Comparison of ENCODE assay signal across 8 cellular contexts in genomic region chr10:119724630-119725549, GRCh38. TPM values are rescaled to one million over a fixed set of nuclear protein-coding genes. Genes with fewer than 3 reads are reported as not detected.
DNase-seq lines count a peak whose midpoint lies in the region; ATAC-seq, FAIRE-seq and TF ChIP-seq lines count a peak whose summit lies in the region.

No MANE protein-coding gene starts in this region.

- peak overlapping the region; percentile 73 for H3K9ac ChIP-seq in endothelial cell of umbilical vein (replicated peaks; ENCODE audit: extremely low read depth, insufficient read depth, low read length)

- H3K4me1 ChIP-seq in SJSA1 (replicated peaks), result peaks cover 17% of the 10 kb centered on the region
- peaks cover 20% of the 10 kb centered on the region for H3K4me1 ChIP-seq in endothelial cell of umbilical vein (ENCODE audit: control insufficient read depth, extremely low read depth, insufficient read depth, low read length)

- TSS peak; percentile 89 for BruUV-seq in endothelial cell of umbilical vein (replicated peaks; lab: Mats Ljungman, UMichigan)

- CTCF ChIA-PET in AG04449 (lab: Yijun Ruan, JAX) (interaction anchor here (1.0 to 4.2 kb wide), 12 partner anchors 8 to 136 kb away, joined by 3 to 28 read pairs (median 4); no protein-coding TSS in a partner anchor), endothelial cell of umbilical vein (lab: Charles Lee) (interaction anchor here (0.7 to 4.2 kb wide), 23 partner anchors 9 to 148 kb away, joined by 3 to 48 read pairs (median 4); partner anchors contain the start of genes BAG3 and MCMBP)

- no peak for TF ChIP-seq POLR2A in endothelial cell of umbilical vein (IDR thresholded peaks at IDR 0.05; ENCODE audit: low read depth, low read length)

- H3K36me3 ChIP-seq in SJSA1 (peaks cover 3% of the 10 kb centered on the region; the same call in 1 of the 2 replicates), endothelial cell of umbilical vein (ENCODE audit: control insufficient read depth in 2 of 2, extremely low read depth in 1 of 2, insufficient read depth in 2 of 2, low read length in 2 of 2) (no peaks in the 10 kb centered on the region)

- H3K27ac Mint-ChIP-seq in naive B cell, result peak overlapping the region; percentile 42 to 98 (median 84)

- H3K27me3 ChIP-seq in SJSA1 (replicated peaks) (no peaks in the 10 kb centered on the region), endothelial cell of umbilical vein (ENCODE audit: control insufficient read depth in 2 of 2, insufficient read depth in 2 of 2, low read length in 2 of 2) (no peaks in the 10 kb centered on the region)

- peak; percentile 4 for ATAC-seq in HG03280 (IDR thresholded peaks at IDR 0.05; ENCODE audit: unreplicated experiment)
- ATAC-seq in naive B cell (ENCODE audit: low read depth in 2 of 2), result peak; percentile 1 to 2

- H3K36me3 Mint-ChIP-seq in naive B cell, result no peaks in the 10 kb centered on the region

- H3K4me3 ChIP-seq in AG04449 (ENCODE audit: low read depth, low read length), result peak overlapping the region; percentile 69
- H3K4me3 ChIP-seq in GM12875 (ENCODE audit: low read depth, low read length), result peak overlapping the region; percentile 59
- H3K4me3 ChIP-seq in SJSA1, result peak overlapping the region; percentile 97
- H3K4me3 ChIP-seq in endothelial cell of umbilical vein (replicated peaks in 1 of 3; ENCODE audit: insufficient read depth in 1 of 3, low read depth in 1 of 3, low read length in 3 of 3), result peak overlapping the region in 2 of 3 experiments; percentile 37 to 56

- POLR2A ChIA-PET in AG04449 (lab: Yijun Ruan, JAX), result interaction anchor here (0.7 to 1.9 kb wide), 9 partner anchors 10 to 148 kb away, joined by 3 to 9 read pairs (median 4); partner anchors contain the start of genes BAG3 and MCMBP
- POLR2A ChIA-PET in endothelial cell of umbilical vein (lab: Charles Lee), result interaction anchor here (0.6 to 2.3 kb wide), 5 partner anchors 10 to 128 kb away, joined by 4 to 7 read pairs (median 5); partner anchors contain the start of gene BAG3

- no peaks in the 10 kb centered on the region for H3K27me3 Mint-ChIP-seq in naive B cell

- peak; percentile 83 for FAIRE-seq in endothelial cell of umbilical vein (lab: Jason Lieb, UNC)

- H4K20me1 ChIP-seq in endothelial cell of umbilical vein (replicated peaks; ENCODE audit: control insufficient read depth, extremely low read depth, insufficient read depth, low read length), result no peaks in the 10 kb centered on the region

- peak overlapping the region; percentile 60 to 96 (median 88) for H3K4me3 Mint-ChIP-seq in naive B cell

- H2AFZ ChIP-seq in endothelial cell of umbilical vein (ENCODE audit: low read depth, low read length), result peak overlapping the region; percentile 83

- intact Hi-C loops in endothelial cell of umbilical vein (cut with micrococcal nuclease), result loop anchor here (1.0 kb wide), 2 partner anchors 39 to 74 kb away; partner anchors contain the start of gene BAG3

- dilution Hi-C loops in endothelial cell of umbilical vein (cut with MboI; ENCODE audit: extremely low pct_ligation_motif_present, low sequenced_read_pairs), result no loop called here

- TF ChIP-seq CTCF in AG04449 (IDR thresholded peaks at IDR 0.05; ENCODE audit: insufficient read depth, low read length, missing control alignments), result no peak
- TF ChIP-seq CTCF in GM12875 (IDR thresholded peaks at IDR 0.05; ENCODE audit: borderline replicate concordance, insufficient read depth, low read depth, low read length), result no peak
- TF ChIP-seq CTCF in endothelial cell of umbilical vein (IDR thresholded peaks at IDR 0.05; ENCODE audit: extremely low read depth in 1 of 2, insufficient read depth in 1 of 2, low read depth in 1 of 2, low read length in 2 of 2), result no peak

- peaks cover 20% of the 10 kb centered on the region for H3K79me2 ChIP-seq in endothelial cell of umbilical vein (ENCODE audit: control insufficient read depth, insufficient read depth, low read length)

- peaks cover 33 to 59% (median 51%) of the 10 kb centered on the region in 3 donors for H3K4me1 Mint-ChIP-seq in naive B cell

- H3K9me1 ChIP-seq in endothelial cell of umbilical vein (replicated peaks; ENCODE audit: control insufficient read depth, extremely low read depth, insufficient read depth, low read length), result no peaks in the 10 kb centered on the region

- H3K27ac ChIP-seq in SJSA1 (peak overlapping the region; percentile 77), endothelial cell of umbilical vein (ENCODE audit: insufficient read depth, low read depth, low read length) (peak overlapping the region; percentile 80)

- H3K9me3 ChIP-seq in SJSA1 (replicated peaks) (no peaks in the 10 kb centered on the region), endothelial cell of umbilical vein (replicated peaks; ENCODE audit: control insufficient read depth, insufficient read depth, low read length) (no peaks in the 10 kb centered on the region)

- peaks cover 0 to 6% (median 0%) of the 10 kb centered on the region in 7 donors for H3K9me3 Mint-ChIP-seq in naive B cell

- DNase-seq in AG04449 (ENCODE audit: low read depth, low spot score), result no peak
- no peak for DNase-seq in SJSA1 (ENCODE audit: low read depth in 1 of 2, low spot score in 2 of 2)
- peak; percentile 46 for DNase-seq in endothelial cell of umbilical vein (ENCODE audit: low read depth, low spot score)
- DNase-seq in naive B cell, result no peak
- no peak for DNase-seq in stimulated activated CD4-positive, alpha-beta T cell treated with anti-CD3 and anti-CD28 coated beads, Interleukin-15, amount 100 ng/mL, for 24 hours
- DNase-seq in amniotic stem cell (lab: John Stamatoyannopoulos, UW), result no peak

- peak overlapping the region; percentile 70 for H3K4me2 ChIP-seq in endothelial cell of umbilical vein (ENCODE audit: insufficient read depth, low read length)

TF ChIP-seq in endothelial cell of umbilical vein, 7 proteins besides CTCF, POLR2A, EP300 and RAD21:
- TF ChIP-seq GATA2 (IDR thresholded peaks at IDR 0.05; ENCODE audit: insufficient read depth, insufficient read length, low read depth, low read length) (no peak), EZH2 (IDR thresholded peaks at IDR 0.05; ENCODE audit: borderline replicate concordance, low read depth, low read length, severe bottlenecking) (no peak), MYC (IDR thresholded peaks at IDR 0.05; ENCODE audit: low read depth, low read length) (no peak), FOS (IDR thresholded peaks at IDR 0.05; ENCODE audit: borderline replicate concordance, insufficient read depth, low read length) (no peak), POLR2AphosphoS5 (IDR thresholded peaks at IDR 0.05; ENCODE audit: insufficient read depth, low read depth, low read length) (no peak), MAX (IDR thresholded peaks at IDR 0.05; ENCODE audit: insufficient read depth, insufficient read length) (no peak), JUN (IDR thresholded peaks at IDR 0.05; ENCODE audit: borderline replicate concordance, insufficient read depth, insufficient read length, low read depth) (no peak)

RNA-seq across cellular contexts. Expression of gene INPP5F, which starts 1.0 kb away (rescaled TPM):
- 39.9 and 46.3 TPM in 2 replicates for total RNA-seq in SJSA1 (2014; rRNA removed; shearing (Covaris generic))
- 20.3 and 26.6 TPM in 2 replicates for total RNA-seq in endothelial cell of umbilical vein
- polyA plus RNA-seq in endothelial cell of umbilical vein (4.5 and 6.1 TPM in 2 replicates), naive B cell (ENCODE audit: low read depth in 6 of 6) (10 to 100 TPM; 13.0 to 27.1 (median 19.3) TPM)
- polyA plus RNA-seq in endothelial cell of umbilical vein (2011; cell fraction: cytosol; rRNA removed), result 6.6 and 8.2 TPM in 2 replicates
- polyA plus RNA-seq in endothelial cell of umbilical vein (2011; cell fraction: nucleus; rRNA removed), result 13.1 and 14.7 TPM in 2 replicates
- 28.5 and 29.7 TPM in 2 replicates for polyA plus RNA-seq in endothelial cell of umbilical vein (2012)
- 12.2 and 12.4 TPM in 2 replicates for polyA minus RNA-seq in endothelial cell of umbilical vein
- polyA minus RNA-seq in endothelial cell of umbilical vein (2011; cell fraction: cytosol; rRNA and poly(A)+ RNA removed), result 2.0 TPM
- 12.6 and 34.8 TPM in 2 replicates for polyA minus RNA-seq in endothelial cell of umbilical vein (2011; cell fraction: nucleus; rRNA and poly(A)+ RNA removed)

Comparison
In these comparisons a context has a peak if more than half of its experiments do, and no peak if none do; other contexts are left out.
1. H3K4me3 ChIP-seq: peak in every context shown above with its lines; median percentile 97 in SJSA1; 69 in AG04449; 59 in GM12875; 46 in endothelial cell of umbilical vein.